In genomic region chr11:131511794-131512193, GRCh38 we compare ENCODE assay signal across 9 cellular contexts.
DNase-seq lines count a peak whose midpoint lies in the region; ATAC-seq and TF ChIP-seq lines count a peak whose summit lies in the region.
"Had no signal": no experiment of that assay in that cellular context is flagged by ENCODE, and none has a peak within 500 bp of the region (broad histone marks: within the 10 kb centered on the region; RNA-seq: fewer than 3 reads in every experiment).

No MANE protein-coding gene starts in this region.

- no peaks in the 10 kb centered on the region for H3K36me3 ChIP-seq in brain microvascular endothelial cell (replicated peaks)
- H3K36me3 ChIP-seq in neural progenitor cell: no peaks in the 10 kb centered on the region

- H3K27me3 Mint-ChIP-seq in neural progenitor cell (ENCODE audit: insufficient read depth, low read depth) (peaks cover 4% of the 10 kb centered on the region), natural killer cell (ENCODE audit: low read depth in 2 of 2) (peaks cover 0 to 6% of the 10 kb centered on the region in 2 donors)

- no peak overlapping the region for H2AFZ ChIP-seq in neural progenitor cell (replicated peaks)

- H3K27ac Mint-ChIP-seq in neural progenitor cell (no peak overlapping the region), natural killer cell (no peak overlapping the region)
- H3K27ac Mint-ChIP-seq: naive B cell had no signal

- H3K36me3 Mint-ChIP-seq in neural progenitor cell: no peaks in the 10 kb centered on the region
- H3K36me3 Mint-ChIP-seq in natural killer cell: no peaks in the 10 kb centered on the region
- H3K36me3 Mint-ChIP-seq: naive B cell had no signal

- H3K4me1 Mint-ChIP-seq in neural progenitor cell (no peaks in the 10 kb centered on the region), natural killer cell (no peaks in the 10 kb centered on the region)
- H3K4me1 Mint-ChIP-seq: naive B cell had no signal

- H3K9me3 Mint-ChIP-seq in neural progenitor cell (no peaks in the 10 kb centered on the region), natural killer cell (no peaks in the 10 kb centered on the region)

- ATAC-seq in GM19397 (IDR thresholded peaks at IDR 0.05; ENCODE audit: unreplicated experiment): no peak
- ATAC-seq in GM21717 (IDR thresholded peaks at IDR 0.05; ENCODE audit: unreplicated experiment): no peak
- ATAC-seq in natural killer cell: no peak

- no peaks in the 10 kb centered on the region for H3K4me1 ChIP-seq in neural progenitor cell

- no peak overlapping the region for H3K4me2 ChIP-seq in neural progenitor cell

- H3K27me3 ChIP-seq in HL-60 (ENCODE audit: insufficient read depth, poor library complexity, severe bottlenecking) (no peaks in the 10 kb centered on the region), brain microvascular endothelial cell (replicated peaks) (no peaks in the 10 kb centered on the region), neural progenitor cell (no peaks in the 10 kb centered on the region)

- H3K9me3 ChIP-seq in neural progenitor cell (ENCODE audit: low read depth): no peaks in the 10 kb centered on the region

- H3F3A ChIP-seq in neural progenitor cell (ENCODE audit: low read depth): no peaks in the 10 kb centered on the region

- H3K4me3 Mint-ChIP-seq in neural progenitor cell (no peak overlapping the region), natural killer cell (no peak overlapping the region)

- no peaks in the 10 kb centered on the region for H3K79me2 ChIP-seq in neural progenitor cell (ENCODE audit: low read depth)

- in situ Hi-C loops in brain microvascular endothelial cell (cut with HindIII; ENCODE audit: low pct_ligation_motif_present, low sequenced_read_pairs): no loop called here

- intact Hi-C loops in natural killer cell (cut with micrococcal nuclease): no loop called here

- DNase-seq in NCI-H2196 (lab: John Stamatoyannopoulos, UW; ENCODE audit: unreplicated experiment): peak; percentile 8
- DNase-seq in NCI-H2196 treated with DMSO at 0.1 percent for 48 hours (lab: John Stamatoyannopoulos, UW; ENCODE audit: unreplicated experiment): no peak
- DNase-seq in HL-60 (ENCODE audit: low read depth in 1 of 2, low spot score in 1 of 2): peak in 1 of 2 experiments; percentile 20
- DNase-seq in brain microvascular endothelial cell: peak; percentile 3
- DNase-seq in neural progenitor cell (ENCODE audit: low spot score): peak; percentile 72
- no peak for DNase-seq in natural killer cell
- DNase-seq: naive B cell had no signal

- H4K20me1 ChIP-seq in neural progenitor cell (ENCODE audit: low read depth): no peaks in the 10 kb centered on the region

- H3K9ac ChIP-seq in neural progenitor cell: no peak overlapping the region

- H3K27ac ChIP-seq in HL-60 (replicated peaks): no peak overlapping the region
- H3K27ac ChIP-seq in brain microvascular endothelial cell: no peak overlapping the region
- H3K27ac ChIP-seq in neural progenitor cell: no peak overlapping the region

- no peak overlapping the region for H3K4me3 ChIP-seq in HL-60 (replicated peaks; ENCODE audit: insufficient read depth, low read length)
- no peak overlapping the region for H3K4me3 ChIP-seq in brain microvascular endothelial cell (ENCODE audit: low read depth, low read length)
- no peak overlapping the region for H3K4me3 ChIP-seq in neural progenitor cell

- TF ChIP-seq CTCF in HL-60 (IDR thresholded peaks at IDR 0.05; ENCODE audit: insufficient read depth, low read length) (peak; percentile 41), brain microvascular endothelial cell (IDR thresholded peaks at IDR 0.05; ENCODE audit: low read depth, low read length, missing control alignments) (peak; percentile 67), neural progenitor cell (IDR thresholded peaks at IDR 0.05) (peak; percentile 82), natural killer cell (IDR thresholded peaks at IDR 0.05) (no peak)

Comparison
In these comparisons a context has a peak if more than half of its experiments do, and no peak if none do; other contexts are left out.
1. DNase-seq: peak in NCI-H2196 (single experiment), brain microvascular endothelial cell (single experiment) and neural progenitor cell (single experiment); none in NCI-H2196 treated with DMSO at 0.1 percent for 48 hours (single experiment) and natural killer cell (single experiment).